In the genomic region with DNA sequence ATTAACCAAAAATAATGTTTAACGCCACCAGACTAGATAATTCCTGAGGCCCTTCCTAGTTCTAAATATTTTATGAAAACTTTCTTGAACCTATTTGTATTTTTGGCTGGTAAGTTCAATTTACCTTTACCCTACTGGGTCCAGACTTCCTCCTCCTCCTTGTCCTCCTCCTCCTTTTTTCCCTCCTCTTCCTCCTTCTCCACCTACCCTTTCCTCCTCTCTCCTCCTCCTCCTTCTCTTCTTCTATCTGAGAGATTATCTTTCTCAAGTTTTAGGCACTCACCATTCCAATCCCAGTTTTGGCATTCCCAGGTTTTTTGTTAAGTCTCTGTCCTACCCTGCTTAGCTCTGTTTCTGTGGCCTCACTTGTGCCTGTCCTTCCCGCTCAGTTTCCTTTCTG, we compare ENCODE assay signal across 8 cellular contexts.
"Had no signal": no experiment of that assay in that cellular context is flagged by ENCODE, and none has a peak within 500 bp of the region (broad histone marks: within the 10 kb centered on the region; RNA-seq: fewer than 3 reads in every experiment).

No MANE protein-coding gene starts in this region.

- DNase-seq: GDM1, GF-D8 had no signal

- H3K4me3 ChIP-seq: GM12878 had no signal

- ATAC-seq: GM12878 had no signal

- FAIRE-seq: G401.6, GM12878, GM12891, GM12892, GM18507, GM19239 had no signal
